In genomic region chr10:5888352-5888751, GRCh38 we compare ENCODE assay signal across 9 cellular contexts. TPM values are rescaled to one million over a fixed set of nuclear protein-coding genes. Genes with fewer than 3 reads are reported as not detected.
DNase-seq lines count a peak whose midpoint lies in the region; ATAC-seq and TF ChIP-seq lines count a peak whose summit lies in the region.
"Had no signal": no experiment of that assay in that cellular context is flagged by ENCODE, and none has a peak within 500 bp of the region (broad histone marks: within the 10 kb centered on the region; RNA-seq: fewer than 3 reads in every experiment).

No MANE protein-coding gene starts in this region.

- peaks cover 42 to 47% (median 43%) of the 10 kb centered on the region in 3 donors for H3K4me1 Mint-ChIP-seq in T-cell

- H3K27ac Mint-ChIP-seq in T-cell = peak overlapping the region in 1 of 2 donors; percentile 74

- peaks cover 54% of the 10 kb centered on the region for H3K79me2 ChIP-seq in SK-N-SH (ENCODE audit: insufficient read depth)

- no peaks in the 10 kb centered on the region for H3K9me3 Mint-ChIP-seq in T-cell

- peak overlapping the region; percentile 80 to 90 (median 85) for H3K4me3 Mint-ChIP-seq in T-cell

- H3K27me3 ChIP-seq in SK-N-SH (ENCODE audit: insufficient read depth) (no peaks in the 10 kb centered on the region), gastroesophageal sphincter (no peaks in the 10 kb centered on the region)
- H3K27me3 ChIP-seq: adrenal gland had no signal

- peak overlapping the region; percentile 97 for H3K4me2 ChIP-seq in SK-N-SH

- DNase-seq in SK-N-SH = no peak
- no peak for DNase-seq in T-cell
- DNase-seq in retinal pigment epithelial cell (ENCODE audit: low read depth) = no peak
- DNase-seq in GM13977 (ENCODE audit: low spot score) = no peak
- DNase-seq in NCI-H1417 treated with DMSO at 0.1 percent for 48 hours (lab: John Stamatoyannopoulos, UW) = no peak
- no peak for DNase-seq in stimulated activated naive CD4-positive, alpha-beta T cell treated with Interleukin-2 at 50 U/mL for 16 hours (lab: John Stamatoyannopoulos, UW)

- ATAC-seq in SK-N-SH treated with all-trans-retinoic acid at 6 μM for 48 hours (no peak; the same call in 2 of the 3 replicates), T-cell (replicated peaks in 1 of 4) (no peak), gastroesophageal sphincter (no peak)

- H3K27ac ChIP-seq in SK-N-SH (ENCODE audit: low read depth in 2 of 2, low read length in 1 of 2) = peak overlapping the region in 1 of 2 experiments; percentile 76; a peak in 2 of 4 replicates
- peak overlapping the region in 3 of 4 donors; percentile 83 to 90 (median 88) for H3K27ac ChIP-seq in gastroesophageal sphincter

- H3K27me3 Mint-ChIP-seq in T-cell = no peaks in the 10 kb centered on the region

- H3K9me3 ChIP-seq in SK-N-SH = no peaks in the 10 kb centered on the region
- no peaks in the 10 kb centered on the region for H3K9me3 ChIP-seq in gastroesophageal sphincter
- H3K9me3 ChIP-seq: adrenal gland had no signal

- TF ChIP-seq CTCF in SK-N-SH (IDR thresholded peaks at IDR 0.05) (no peak), gastroesophageal sphincter (IDR thresholded peaks at IDR 0.05) (no peak), retinal pigment epithelial cell (conservative IDR thresholded peaks at IDR 0.05; ENCODE audit: low read depth, low read length) (no peak), GM13977 (IDR thresholded peaks at IDR 0.05; ENCODE audit: extremely low read depth, insufficient read depth, missing control alignments) (no peak)

- H3K4me3 ChIP-seq in SK-N-SH (ENCODE audit: low read depth in 2 of 2, low read length in 1 of 2) = peak overlapping the region; percentile 75 to 89
- peak overlapping the region; percentile 46 to 91 for H3K4me3 ChIP-seq in gastroesophageal sphincter
- peak overlapping the region; percentile 69 for H3K4me3 ChIP-seq in retinal pigment epithelial cell (ENCODE audit: low read length)

- H4K20me1 ChIP-seq in SK-N-SH (ENCODE audit: insufficient read depth) = peaks cover 17% of the 10 kb centered on the region

- WGBS in SK-N-SH (ENCODE audit: low lambda C conversion rate) = 43% methylated on average over 10 of the region's 10 CpGs
- 10 to 25% methylated on average over 10 of the region's 10 CpGs for WGBS in gastroesophageal sphincter (ENCODE audit: low coverage in 1 of 2), 2 donors

- no peaks in the 10 kb centered on the region for H3K9me2 ChIP-seq in SK-N-SH

- no peak for TF ChIP-seq EP300 in SK-N-SH (IDR thresholded peaks at IDR 0.05; ENCODE audit: borderline replicate concordance in 1 of 2, low read depth in 1 of 2, low read length in 1 of 2)
- no peak for TF ChIP-seq EP300 in gastroesophageal sphincter (IDR thresholded peaks at IDR 0.05)

- H3F3A ChIP-seq in SK-N-SH (replicated peaks; ENCODE audit: insufficient read depth) = peaks cover 6% of the 10 kb centered on the region

- H3K9ac ChIP-seq in SK-N-SH = peak overlapping the region; percentile 90

- no peak for TF ChIP-seq POLR2A in gastroesophageal sphincter (IDR thresholded peaks at IDR 0.05)

- H3K4me1 ChIP-seq in SK-N-SH (ENCODE audit: control insufficient read depth in 1 of 2, insufficient read depth in 2 of 2, low read depth in 1 of 2, low read length in 1 of 2) (peaks cover 12 to 22% of the 10 kb centered on the region in 2 experiments; a peak in 3 of 4 replicates), gastroesophageal sphincter (peaks cover 0 to 53% (median 22%) of the 10 kb centered on the region in 3 donors)

- no peak for TF ChIP-seq RAD21 in SK-N-SH (IDR thresholded peaks at IDR 0.05; ENCODE audit: low read length)

- H2AFZ ChIP-seq in SK-N-SH (ENCODE audit: low read depth) = peak overlapping the region; percentile 81; the same call in 1 of the 2 replicates

- H3K36me3 ChIP-seq in SK-N-SH (replicated peaks in 1 of 2; ENCODE audit: control insufficient read depth in 1 of 2, insufficient read depth in 2 of 2, low read length in 1 of 2) (peaks cover 24 to 30% of the 10 kb centered on the region in 2 experiments), gastroesophageal sphincter (peaks cover 0 to 40% of the 10 kb centered on the region in 2 donors)

- POLR2A ChIA-PET in SK-N-SH (lab: Yijun Ruan, JAX) = no interaction called here
- POLR2A ChIA-PET in T-cell (lab: Charles Lee) = no interaction called here

- H3K36me3 Mint-ChIP-seq in T-cell = peaks cover 18% of the 10 kb centered on the region

- in situ Hi-C loops in GM13977 (cut with MboI; ENCODE audit: low pct_unique_long_range_greater_than_20kb, low sequenced_read_pairs, unreplicated experiment) = no loop called here

- CTCF ChIA-PET in SK-N-SH (lab: Yijun Ruan, JAX) (interaction anchor here (1.1 kb wide), 1 partner anchor 15 kb away, joined by 3 read pairs; no protein-coding TSS in a partner anchor), T-cell (lab: Charles Lee) (interaction anchor here in 1 of 2 donors (0.7 kb wide), 1 partner anchor 24 kb away, joined by 5 read pairs; no protein-coding TSS in a partner anchor)

TF ChIP-seq in SK-N-SH, 30 proteins besides CTCF, POLR2A, EP300 and RAD21:
- no peak for TF ChIP-seq FOSL2 (IDR thresholded peaks at IDR 0.05; ENCODE audit: borderline replicate concordance, low read depth)
- no peak for TF ChIP-seq GATA2 (CRISPR knock-in tag; IDR thresholded peaks at IDR 0.05)
- TF ChIP-seq SMC3 (IDR thresholded peaks at IDR 0.05; ENCODE audit: low read depth, low read length) = no peak
- TF ChIP-seq RXRA (IDR thresholded peaks at IDR 0.05; ENCODE audit: borderline replicate concordance, low read depth) = no peak
- TF ChIP-seq FOXM1 (IDR thresholded peaks at IDR 0.05; ENCODE audit: low read depth) = no peak
- TF ChIP-seq RFX5 (IDR thresholded peaks at IDR 0.05; ENCODE audit: low read length) = no peak
- TF ChIP-seq NFIC (IDR thresholded peaks at IDR 0.05; ENCODE audit: borderline replicate concordance) = no peak
- TF ChIP-seq CHD2 (IDR thresholded peaks at IDR 0.05; ENCODE audit: low read length, partially characterized antibody) = no peak

TF ChIP-seq in SK-N-SH treated with all-trans-retinoic acid at 6 μM for 48 hours, 23 proteins besides CTCF, POLR2A, EP300 and RAD21 (continues in another document):
- TF ChIP-seq GLIS3 (CRISPR knock-in tag; IDR thresholded peaks at IDR 0.05) = no peak
- TF ChIP-seq TSHZ2 (CRISPR knock-in tag; IDR thresholded peaks at IDR 0.05) = no peak
- no peak for TF ChIP-seq PPARA (CRISPR knock-in tag; IDR thresholded peaks at IDR 0.05; ENCODE audit: borderline replicate concordance)
- TF ChIP-seq ISL1 (CRISPR knock-in tag; IDR thresholded peaks at IDR 0.05) = no peak
- TF ChIP-seq ZC3H10 (CRISPR knock-in tag; IDR thresholded peaks at IDR 0.05) = no peak
- no peak for TF ChIP-seq OSR1 (CRISPR knock-in tag; IDR thresholded peaks at IDR 0.05)
- no peak for TF ChIP-seq POU6F1 (CRISPR knock-in tag; IDR thresholded peaks at IDR 0.05; ENCODE audit: borderline replicate concordance, low read depth)
- no peak for TF ChIP-seq TCF4 (CRISPR knock-in tag; IDR thresholded peaks at IDR 0.05; ENCODE audit: borderline replicate concordance)
- no peak for TF ChIP-seq ESRRG (CRISPR knock-in tag; IDR thresholded peaks at IDR 0.05)
- no peak for TF ChIP-seq TOX (CRISPR knock-in tag; IDR thresholded peaks at IDR 0.05; ENCODE audit: borderline replicate concordance)
- no peak for TF ChIP-seq ZNF70 (CRISPR knock-in tag; IDR thresholded peaks at IDR 0.05)
- no peak for TF ChIP-seq CSDC2 (CRISPR knock-in tag; IDR thresholded peaks at IDR 0.05)
- TF ChIP-seq SNAI2 (CRISPR knock-in tag; IDR thresholded peaks at IDR 0.05) = no peak
- no peak for TF ChIP-seq RARB (CRISPR knock-in tag; IDR thresholded peaks at IDR 0.05)

RNA-seq across cellular contexts. Expression of gene ANKRD16, which starts 1.3 kb away (rescaled TPM):
- polyA plus RNA-seq in SK-N-SH (2012; rRNA removed) = 9.9 and 11.9 TPM in 2 replicates
- polyA plus RNA-seq in SK-N-SH (2012; cell fraction: cytosol; rRNA removed) = 5.7 and 7.4 TPM in 2 replicates
- 31.9 and 35.4 TPM in 2 replicates for polyA plus RNA-seq in SK-N-SH (2012; cell fraction: nucleus; rRNA removed)
- total RNA-seq in T-cell (10 to 100 TPM in 1 of 5 donors, 1 to 10 TPM in 4; 4.7 to 11.5 (median 9.1) TPM), gastroesophageal sphincter (1 to 10 TPM; 3.3 to 8.9 (median 5.9) TPM)

RNA-seq across cellular contexts. Expression of gene FBH1, which starts 1.7 kb away (rescaled TPM):
- polyA plus RNA-seq in SK-N-SH (2012; rRNA removed) = 60.9 and 71.9 TPM in 2 replicates
- 51.3 and 57.8 TPM in 2 replicates for polyA plus RNA-seq in SK-N-SH (2012; cell fraction: cytosol; rRNA removed)
- polyA plus RNA-seq in SK-N-SH (2012; cell fraction: nucleus; rRNA removed) = 112 and 143 TPM in 2 replicates
- total RNA-seq in T-cell (10 to 100 TPM; 72.8 to 95.5 (median 86.2) TPM), gastroesophageal sphincter (100 to 1,000 TPM in 2 of 4 donors, 10 to 100 TPM in 2; 76.2 to 108 (median 98.5) TPM)
